31 cellular contexts compared by ENCODE assay signal in the genomic region with DNA sequence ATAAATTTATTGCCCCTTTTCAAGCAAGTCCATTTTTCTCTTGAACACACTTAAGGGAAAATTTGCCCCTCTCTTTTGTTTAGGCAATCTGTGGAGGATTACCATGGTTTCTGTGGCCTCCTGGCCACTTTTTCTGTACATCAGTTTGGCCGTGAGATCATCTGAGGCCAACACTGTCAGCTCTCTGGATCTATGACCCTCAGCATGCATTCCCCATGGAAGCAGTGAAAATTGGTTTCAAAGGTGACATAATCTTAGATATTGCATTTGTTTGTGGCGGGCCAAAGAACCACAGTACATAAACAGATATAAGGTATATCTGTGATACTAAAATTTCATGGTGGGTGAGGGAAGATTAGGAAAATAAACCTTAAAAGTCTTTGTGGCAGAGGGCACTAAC. TPM values are rescaled to one million over a fixed set of nuclear protein-coding genes. Genes with fewer than 3 reads are reported as not detected.
"Had no signal": no experiment of that assay in that cellular context is flagged by ENCODE, and none has a peak within 500 bp of the region (broad histone marks: within the 10 kb centered on the region; RNA-seq: fewer than 3 reads in every experiment).

No MANE protein-coding gene starts in this region.

- H3K36me3 Mint-ChIP-seq: activated naive CD4-positive, alpha-beta T cell treated with anti-CD3 and anti-CD28 coated beads, Interleukin-2, amount 10 ng/mL, durations not matched to agents 7 days and 5 days; activated naive CD4-positive, alpha-beta T cell treated with anti-CD3 and anti-CD28 coated beads, Interleukin-2, amount 50 U/mL, for 72 hours; activated naive CD8-positive, alpha-beta T cell treated with anti-CD3 and anti-CD28 coated beads, Interleukin-2, amount 10 ng/mL, durations not matched to agents 7 days and 5 days; brain had no signal

- H3K9me3 ChIP-seq: ascending aorta, breast epithelium, colonic mucosa, esophagus squamous epithelium, gastroesophageal sphincter, heart right ventricle had no signal

- H3K9me3 Mint-ChIP-seq: activated B cell treated with CpG ODN at 0.5 μM for 24 hours; activated CD8-positive, alpha-beta T cell treated with anti-CD3 and anti-CD28 coated beads for 36 hours; activated naive CD4-positive, alpha-beta T cell treated with anti-CD3 and anti-CD28 coated beads, Interleukin-2, amount 10 ng/mL, durations not matched to agents 7 days and 5 days; activated naive CD4-positive, alpha-beta T cell treated with anti-CD3 and anti-CD28 coated beads, Interleukin-2, amount 50 U/mL, for 72 hours; activated naive CD8-positive, alpha-beta T cell treated with anti-CD3 and anti-CD28 coated beads, Interleukin-2, amount 10 ng/mL, durations not matched to agents 7 days and 5 days; activated T-cell treated with anti-CD3 and anti-CD28 coated beads, Interleukin-2, amount 50 U/mL, for 4 hours; brain; T-helper 2 cell treated with Interferon-gamma antibody and Interleukin-4, amounts not matched to agents 5 μg/mL and 100 μg/mL, for 36 hours had no signal

- H3K27me3 Mint-ChIP-seq: activated CD8-positive, alpha-beta T cell treated with anti-CD3 and anti-CD28 coated beads for 36 hours; activated naive CD4-positive, alpha-beta T cell treated with anti-CD3 and anti-CD28 coated beads, Interleukin-2, amount 10 ng/mL, durations not matched to agents 7 days and 5 days; activated naive CD8-positive, alpha-beta T cell treated with anti-CD3 and anti-CD28 coated beads, Interleukin-2, amount 10 ng/mL, durations not matched to agents 7 days and 5 days had no signal

- ATAC-seq: activated CD4-positive, CD25-positive, alpha-beta regulatory T cell treated with anti-CD3 and anti-CD28 coated beads, Interleukin-2, amount 50 U/mL, for 24 hours; activated CD8-positive, alpha-beta T cell treated with anti-CD3 and anti-CD28 coated beads for 36 hours; activated naive CD4-positive, alpha-beta T cell treated with anti-CD3 and anti-CD28 coated beads, Interleukin-2, amount 50 U/mL, for 72 hours; activated T-cell treated with anti-CD3 and anti-CD28 coated beads, Interleukin-2, amount 50 U/mL, for 4 hours; gastroesophageal sphincter; heart right ventricle; T-helper 17 cell had no signal

- H3K27ac Mint-ChIP-seq: activated B cell treated with CpG ODN at 0.5 μM for 24 hours; activated CD8-positive, alpha-beta T cell treated with anti-CD3 and anti-CD28 coated beads for 36 hours; activated naive CD4-positive, alpha-beta T cell treated with anti-CD3 and anti-CD28 coated beads, Interleukin-2, amount 10 ng/mL, durations not matched to agents 7 days and 5 days; activated naive CD4-positive, alpha-beta T cell treated with anti-CD3 and anti-CD28 coated beads, Interleukin-2, amount 50 U/mL, for 72 hours; activated naive CD8-positive, alpha-beta T cell treated with anti-CD3 and anti-CD28 coated beads, Interleukin-2, amount 10 ng/mL, durations not matched to agents 7 days and 5 days; T-helper 17 cell; T-helper 2 cell treated with Interferon-gamma antibody and Interleukin-4, amounts not matched to agents 5 μg/mL and 100 μg/mL, for 36 hours had no signal

- H3K4me1 ChIP-seq: breast epithelium, colonic mucosa had no signal

- H3K36me3 ChIP-seq: ascending aorta, breast epithelium, cardiac muscle cell, colonic mucosa, esophagus squamous epithelium, gastroesophageal sphincter, heart right ventricle, WERI-Rb-1 had no signal

- H3K27ac ChIP-seq: ascending aorta, breast epithelium, cardiac muscle cell, colonic mucosa, epithelial cell of prostate, esophagus squamous epithelium, gastroesophageal sphincter, heart right ventricle, WERI-Rb-1 had no signal

- H3K4me3 ChIP-seq: ascending aorta, breast epithelium, cardiac muscle cell, colonic mucosa, esophagus squamous epithelium, gastroesophageal sphincter, heart right ventricle had no signal

- H3K27me3 ChIP-seq: ascending aorta, breast epithelium, cardiac muscle cell, colonic mucosa, esophagus squamous epithelium, gastroesophageal sphincter, heart right ventricle had no signal

- H3K4me3 Mint-ChIP-seq: activated B cell treated with CpG ODN at 0.5 μM for 24 hours; activated CD8-positive, alpha-beta T cell treated with anti-CD3 and anti-CD28 coated beads for 36 hours; activated naive CD4-positive, alpha-beta T cell treated with anti-CD3 and anti-CD28 coated beads, Interleukin-2, amount 10 ng/mL, durations not matched to agents 7 days and 5 days; activated naive CD8-positive, alpha-beta T cell treated with anti-CD3 and anti-CD28 coated beads, Interleukin-2, amount 10 ng/mL, durations not matched to agents 7 days and 5 days; activated T-cell treated with anti-CD3 and anti-CD28 coated beads, Interleukin-2, amount 50 U/mL, for 4 hours; T-helper 17 cell; T-helper 2 cell treated with Interferon-gamma antibody and Interleukin-4, amounts not matched to agents 5 μg/mL and 100 μg/mL, for 36 hours had no signal

- H3K4me1 Mint-ChIP-seq: activated B cell treated with CpG ODN at 0.5 μM for 24 hours; activated naive CD4-positive, alpha-beta T cell treated with anti-CD3 and anti-CD28 coated beads, Interleukin-2, amount 10 ng/mL, durations not matched to agents 7 days and 5 days; activated naive CD8-positive, alpha-beta T cell treated with anti-CD3 and anti-CD28 coated beads, Interleukin-2, amount 10 ng/mL, durations not matched to agents 7 days and 5 days; T-helper 17 cell had no signal

- DNase-seq: activated B cell treated with CpG ODN at 0.5 μM for 24 hours; activated CD4-positive, alpha-beta T cell treated with anti-CD3 and anti-CD28 coated beads for 48 hours; activated CD4-positive, alpha-beta T cell treated with anti-CD3 and anti-CD28 coated beads, Interleukin-2, amount 50 U/mL, for 1 hour; activated CD4-positive, alpha-beta T cell treated with anti-CD3 and anti-CD28 coated beads, Interleukin-2, amount 50 U/mL, for 48 hours; activated CD8-positive, alpha-beta memory T cell treated with anti-CD3 and anti-CD28 coated beads for 24 hours; activated CD8-positive, alpha-beta T cell treated with anti-CD3 and anti-CD28 coated beads for 36 hours; activated gamma-delta T cell; activated naive CD4-positive, alpha-beta T cell; activated naive CD4-positive, alpha-beta T cell treated with anti-CD3 and anti-CD28 coated beads, Interleukin-2, amount 10 ng/mL, durations not matched to agents 7 days and 5 days; activated naive CD8-positive, alpha-beta T cell treated with anti-CD3 and anti-CD28 coated beads, Interleukin-2, amount 10 ng/mL, durations not matched to agents 7 days and 5 days; activated T-cell treated with anti-CD3 and anti-CD28 coated beads, Interleukin-2, amount 50 U/mL, for 4 hours; central memory CD4-positive, alpha-beta T cell; cerebellar nuclear complex; colonic mucosa; effector CD8-positive, alpha-beta T cell; esophagus squamous epithelium; foreskin melanocyte; heart right ventricle; T-helper 17 cell; T1000; WERI-Rb-1 had no signal

RNA-seq across cellular contexts. Expression of a gene that starts 4.6 kb away (rescaled TPM):
- total RNA-seq: activated B cell treated with CpG ODN at 0.5 μM for 24 hours; activated CD8-positive, alpha-beta T cell treated with anti-CD3 and anti-CD28 coated beads for 36 hours; ascending aorta; cardiac muscle cell; endothelial cell of umbilical vein had no signal
- polyA plus RNA-seq: cardiac muscle cell had no signal

RNA-seq across cellular contexts. Expression of a gene that starts 46.7 kb away (rescaled TPM):
- total RNA-seq: activated B cell treated with CpG ODN at 0.5 μM for 24 hours; activated CD8-positive, alpha-beta T cell treated with anti-CD3 and anti-CD28 coated beads for 36 hours; activated naive CD8-positive, alpha-beta T cell treated with anti-CD3 and anti-CD28 coated beads, Interleukin-2, amount 10 ng/mL, durations not matched to agents 7 days and 5 days had no signal
